Comparison of ENCODE assay signal across 8 cellular contexts in the genomic region with DNA sequence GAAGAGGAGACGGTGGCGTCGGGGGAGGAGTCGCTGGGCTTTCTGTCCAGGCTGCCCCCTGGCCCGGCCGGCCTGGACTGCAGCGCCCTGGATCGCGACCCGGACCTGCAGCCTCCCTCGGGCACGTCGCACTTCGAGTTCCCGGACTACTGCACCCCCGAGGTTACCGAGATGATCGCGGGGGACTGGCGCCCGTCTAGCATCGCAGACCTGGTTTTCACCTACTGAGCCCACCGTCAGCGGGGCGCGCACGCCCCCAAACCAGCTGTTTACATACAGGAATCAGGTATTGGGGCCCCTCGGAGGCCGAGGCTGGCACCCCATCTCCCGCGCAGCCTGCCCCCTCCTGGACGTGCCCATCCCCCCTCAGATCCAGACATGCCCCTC.
DNase-seq lines count a peak whose midpoint lies in the region; ATAC-seq and TF ChIP-seq lines count a peak whose summit lies in the region.

No MANE protein-coding gene starts in this region.

- H3K27me3 Mint-ChIP-seq in dendritic cell treated with granulocyte-macrophage colony-stimulating factor and Interleukin-4, amounts not matched to agents 40 ng/mL and 50 ng/mL, for 4 days: peaks cover 22% of the 10 kb centered on the region

- TF ChIP-seq CTCF in GM20000 (IDR thresholded peaks at IDR 0.05; ENCODE audit: extremely low read depth, missing control alignments): no peak

- H3K36me3 Mint-ChIP-seq in dendritic cell treated with granulocyte-macrophage colony-stimulating factor and Interleukin-4, amounts not matched to agents 40 ng/mL and 50 ng/mL, for 4 days (ENCODE audit: low read depth): no peaks in the 10 kb centered on the region

- peak overlapping the region; percentile 86 for H3K4me3 ChIP-seq in GM08714 (ENCODE audit: low read length)
- peak overlapping the region; percentile 90 for H3K4me3 ChIP-seq in NT2/D1 (ENCODE audit: insufficient read length, low read depth)
- peak overlapping the region; percentile 67 to 76 for H3K4me3 ChIP-seq in mucosa of rectum (ENCODE audit: low read length in 2 of 2)

- H3K27ac Mint-ChIP-seq in dendritic cell treated with granulocyte-macrophage colony-stimulating factor and Interleukin-4, amounts not matched to agents 40 ng/mL and 50 ng/mL, for 4 days: peak overlapping the region; percentile 67

- H3K9ac ChIP-seq in NT2/D1 (ENCODE audit: insufficient read length, low read depth): peak overlapping the region; percentile 98
- H3K9ac ChIP-seq in mucosa of rectum (ENCODE audit: low read depth in 1 of 2, low read length in 2 of 2): peak overlapping the region in 1 of 2 donors; percentile 61

- H3K9me3 Mint-ChIP-seq in dendritic cell treated with granulocyte-macrophage colony-stimulating factor and Interleukin-4, amounts not matched to agents 40 ng/mL and 50 ng/mL, for 4 days: no peaks in the 10 kb centered on the region

- H3K4me1 ChIP-seq in NT2/D1 (ENCODE audit: insufficient read depth, insufficient read length) (peaks cover 24% of the 10 kb centered on the region), mucosa of rectum (ENCODE audit: control insufficient read depth in 2 of 2, insufficient read depth in 2 of 2, low read length in 2 of 2) (peaks cover 14% of the 10 kb centered on the region in 2 donors)

- H3K9me3 ChIP-seq in NT2/D1 (ENCODE audit: insufficient read depth, low read length) (no peaks in the 10 kb centered on the region), mucosa of rectum (ENCODE audit: control insufficient read depth in 2 of 2, low read length in 2 of 2) (no peaks in the 10 kb centered on the region)

- DNase-seq in NT2/D1 (ENCODE audit: low read depth, low spot score) (no peak), GM20000 (ENCODE audit: low spot score) (no peak)

- H3K4me3 Mint-ChIP-seq in dendritic cell treated with granulocyte-macrophage colony-stimulating factor and Interleukin-4, amounts not matched to agents 40 ng/mL and 50 ng/mL, for 4 days: peak overlapping the region; percentile 83

- ATAC-seq in GM18498 (IDR thresholded peaks at IDR 0.05; ENCODE audit: unreplicated experiment) (no peak), GM19351 (IDR thresholded peaks at IDR 0.05; ENCODE audit: unreplicated experiment) (no peak), GM21576 (IDR thresholded peaks at IDR 0.05; ENCODE audit: unreplicated experiment) (no peak)

- peaks cover 27% of the 10 kb centered on the region for H3K36me3 ChIP-seq in NT2/D1 (ENCODE audit: insufficient read depth, insufficient read length, low read length)
- H3K36me3 ChIP-seq in mucosa of rectum (ENCODE audit: control insufficient read depth in 2 of 2, insufficient read depth in 2 of 2, low read length in 2 of 2): no peaks in the 10 kb centered on the region

- H3K27me3 ChIP-seq in NT2/D1 (ENCODE audit: insufficient read depth, insufficient read length): no peaks in the 10 kb centered on the region
- H3K27me3 ChIP-seq in mucosa of rectum (ENCODE audit: control insufficient read depth in 2 of 2, insufficient read depth in 2 of 2, low read length in 2 of 2): no peaks in the 10 kb centered on the region

- intact Hi-C loops in dendritic cell treated with granulocyte-macrophage colony-stimulating factor and Interleukin-4, amounts not matched to agents 40 ng/mL and 50 ng/mL, for 4 days (cut with micrococcal nuclease): no loop called here

- H3K27ac ChIP-seq in mucosa of rectum (ENCODE audit: low read depth in 2 of 2, low read length in 2 of 2): peak overlapping the region; percentile 50 to 90

- peaks cover 54% of the 10 kb centered on the region for H3K4me1 Mint-ChIP-seq in dendritic cell treated with granulocyte-macrophage colony-stimulating factor and Interleukin-4, amounts not matched to agents 40 ng/mL and 50 ng/mL, for 4 days (ENCODE audit: low read depth)
